ENCODE assay signal across 13 cellular contexts in the genomic region with DNA sequence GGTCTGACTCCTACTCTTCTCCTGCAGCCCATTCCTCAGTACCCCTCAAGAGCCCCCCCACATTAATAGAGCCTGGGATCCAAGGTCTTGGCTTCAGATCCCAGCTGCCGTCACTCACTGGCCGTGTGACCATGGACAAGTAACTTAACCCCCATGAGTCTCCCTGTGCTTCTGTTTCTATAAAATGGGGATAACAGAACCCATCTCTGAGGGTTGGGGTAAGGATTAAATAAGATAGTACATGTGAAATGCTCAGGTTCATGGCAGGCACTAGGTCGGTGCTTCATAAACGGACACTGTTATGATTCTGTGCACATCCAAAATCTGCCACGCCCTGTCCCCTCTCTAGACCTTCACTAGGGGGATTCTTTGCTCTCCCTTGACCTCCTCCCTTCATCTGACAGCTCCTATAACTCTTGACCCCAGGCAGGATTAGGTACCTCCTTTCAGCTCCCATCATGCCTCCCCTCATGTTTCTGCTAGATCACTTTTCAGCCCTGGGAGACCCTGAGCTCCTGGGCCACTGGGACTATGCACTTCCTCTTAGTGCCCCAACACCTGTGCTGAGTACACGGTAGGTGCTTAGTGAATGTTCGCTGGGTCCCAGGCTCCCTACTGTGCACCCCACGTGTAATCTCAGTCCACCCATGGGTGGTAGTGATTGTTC. TPM values are rescaled to one million over a fixed set of nuclear protein-coding genes. Genes with fewer than 3 reads are reported as not detected.
A peak's percentile ranks its signal among the peaks of the same experiment; 100 is the strongest.
DNase-seq lines count a peak whose midpoint lies in the region; ATAC-seq and TF ChIP-seq lines count a peak whose summit lies in the region.
"Had no signal": no experiment of that assay in that cellular context is flagged by ENCODE, and none has a peak within 500 bp of the region (broad histone marks: within the 10 kb centered on the region; RNA-seq: fewer than 3 reads in every experiment).

No MANE protein-coding gene starts in this region.

- H3K36me3 Mint-ChIP-seq in stimulated activated effector memory CD8-positive, alpha-beta T cell treated with anti-CD3 and anti-CD28 coated beads, Interleukin-12 subunit alpha, Interleukin-12 subunit beta, amount 100 ng/mL, for 72 hours, result no peaks in the 10 kb centered on the region

- H4K20me1 ChIP-seq in DND-41 (ENCODE audit: insufficient read depth, low read length), result no peaks in the 10 kb centered on the region; the same call in 1 of the 2 replicates
- H4K20me1 ChIP-seq in OCI-LY3 (ENCODE audit: insufficient read depth, low read length), result no peaks in the 10 kb centered on the region

- H3K27ac ChIP-seq in DND-41 (ENCODE audit: low read length) (no peak overlapping the region; the same call in 1 of the 2 replicates), OCI-LY3 (ENCODE audit: low read length) (no peak overlapping the region), right cardiac atrium (ENCODE audit: low read length) (peak overlapping the region; percentile 84)
- H3K27ac ChIP-seq: BLaER1 treated with 17β-estradiol and CSF1 and Interleukin-3, amounts not matched to agents 10 nM and 100 nM; PC-9 had no signal

- 54% methylated on average over 8 of the region's 8 CpGs for WGBS in right cardiac atrium

- H3K4me1 ChIP-seq in DND-41 (ENCODE audit: insufficient read depth, low read length) (peaks cover 28% of the 10 kb centered on the region), OCI-LY3 (ENCODE audit: low read length) (peaks cover 2% of the 10 kb centered on the region; the same call in 1 of the 2 replicates), right cardiac atrium (ENCODE audit: control insufficient read depth, insufficient read depth, low read length) (no peaks in the 10 kb centered on the region)

- H3K9ac ChIP-seq in DND-41 (ENCODE audit: low read depth, low read length), result no peak overlapping the region
- H3K9ac ChIP-seq in OCI-LY3 (ENCODE audit: low read length), result no peak overlapping the region
- H3K9ac ChIP-seq: BLaER1 treated with 17β-estradiol and CSF1 and Interleukin-3, amounts not matched to agents 10 nM and 100 nM had no signal

- no peaks in the 10 kb centered on the region for H3K9me3 Mint-ChIP-seq in stimulated activated effector memory CD8-positive, alpha-beta T cell treated with anti-CD3 and anti-CD28 coated beads, Interleukin-12 subunit alpha, Interleukin-12 subunit beta, amount 100 ng/mL, for 72 hours
- H3K9me3 Mint-ChIP-seq: activated CD4-positive, alpha-beta T cell treated with anti-CD3 and anti-CD28 coated beads, Interleukin-2, amount 10 ng/mL, durations not matched to agents 24 days and 14 days had no signal

- H3K79me2 ChIP-seq in DND-41 (ENCODE audit: insufficient read depth, low read length) (no peaks in the 10 kb centered on the region), OCI-LY3 (ENCODE audit: low read length) (no peaks in the 10 kb centered on the region)

- H3K4me1 Mint-ChIP-seq in stimulated activated effector memory CD8-positive, alpha-beta T cell treated with anti-CD3 and anti-CD28 coated beads, Interleukin-12 subunit alpha, Interleukin-12 subunit beta, amount 100 ng/mL, for 72 hours, result peaks cover 5% of the 10 kb centered on the region

- H3K27me3 ChIP-seq in DND-41 (ENCODE audit: insufficient read depth, low read length, poor library complexity) (no peaks in the 10 kb centered on the region), OCI-LY3 (ENCODE audit: low read depth, low read length) (peaks cover 5% of the 10 kb centered on the region; the same call in 1 of the 2 replicates), right cardiac atrium (ENCODE audit: control insufficient read depth, insufficient read depth) (no peaks in the 10 kb centered on the region)

- TF ChIP-seq CTCF in DND-41 (IDR thresholded peaks at IDR 0.05; ENCODE audit: borderline replicate concordance, extremely low read depth, low read length, poor library complexity, severe bottlenecking) (no peak), OCI-LY3 (IDR thresholded peaks at IDR 0.05; ENCODE audit: low read depth, low read length) (no peak)

- H3K9me3 ChIP-seq in DND-41 (ENCODE audit: insufficient read depth, low read length, severe bottlenecking) (no peaks in the 10 kb centered on the region), OCI-LY3 (ENCODE audit: insufficient read depth, low read length) (no peaks in the 10 kb centered on the region), right cardiac atrium (ENCODE audit: control insufficient read depth, low read length) (no peaks in the 10 kb centered on the region)
- H3K9me3 ChIP-seq: BLaER1 treated with 17β-estradiol and CSF1 and Interleukin-3, amounts not matched to agents 10 nM and 100 nM had no signal

- H3K36me3 ChIP-seq in DND-41 (ENCODE audit: insufficient read depth, low read length), result no peaks in the 10 kb centered on the region
- H3K36me3 ChIP-seq in OCI-LY3 (replicated peaks; ENCODE audit: low read depth, low read length), result no peaks in the 10 kb centered on the region
- H3K36me3 ChIP-seq: BLaER1 treated with 17β-estradiol and CSF1 and Interleukin-3, amounts not matched to agents 10 nM and 100 nM had no signal

- H3K27ac Mint-ChIP-seq in stimulated activated effector memory CD8-positive, alpha-beta T cell treated with anti-CD3 and anti-CD28 coated beads, Interleukin-12 subunit alpha, Interleukin-12 subunit beta, amount 100 ng/mL, for 72 hours, result no peak overlapping the region
- H3K27ac Mint-ChIP-seq: activated CD4-positive, alpha-beta T cell treated with anti-CD3 and anti-CD28 coated beads, Interleukin-2, amount 10 ng/mL, durations not matched to agents 24 days and 14 days had no signal

- H2AFZ ChIP-seq in DND-41 (ENCODE audit: low read depth, low read length), result no peak overlapping the region
- H2AFZ ChIP-seq in OCI-LY3 (ENCODE audit: low read depth, low read length), result peak overlapping the region; percentile 27; the same call in 1 of the 2 replicates
- H2AFZ ChIP-seq: PC-9 had no signal

- H3K4me2 ChIP-seq in DND-41 (ENCODE audit: insufficient read depth, low read length) (peak overlapping the region; percentile 90), OCI-LY3 (ENCODE audit: low read length) (no peak overlapping the region)
- H3K4me2 ChIP-seq: PC-9 had no signal

- H3K4me3 ChIP-seq in DND-41 (ENCODE audit: low read depth in 1 of 2, low read length in 2 of 2), result peak overlapping the region in 1 of 2 experiments; percentile 65; a peak in 2 of 4 replicates
- no peak overlapping the region for H3K4me3 ChIP-seq in OCI-LY3 (ENCODE audit: low read length)
- peak overlapping the region; percentile 56 for H3K4me3 ChIP-seq in right cardiac atrium (ENCODE audit: low read length)
- H3K4me3 ChIP-seq: BLaER1 treated with 17β-estradiol and CSF1 and Interleukin-3, amounts not matched to agents 10 nM and 100 nM; PC-9 had no signal

- peak overlapping the region; percentile 67 for H3K4me3 Mint-ChIP-seq in stimulated activated effector memory CD8-positive, alpha-beta T cell treated with anti-CD3 and anti-CD28 coated beads, Interleukin-12 subunit alpha, Interleukin-12 subunit beta, amount 100 ng/mL, for 72 hours

- intact Hi-C loops in right cardiac atrium (cut with DNase I), result no loop called here

- DNase-seq in DND-41 (no peak), right cardiac atrium (no peak), GM03348 (ENCODE audit: low spot score) (no peak), NCI-H146 treated with DMSO at 0.1 percent for 48 hours (lab: John Stamatoyannopoulos, UW; ENCODE audit: unreplicated experiment) (no peak)
- no peak for DNase-seq in stimulated activated effector memory CD8-positive, alpha-beta T cell treated with anti-CD3 and anti-CD28 coated beads, Interleukin-12 subunit alpha, Interleukin-12 subunit beta, amount 100 ng/mL, for 72 hours (ENCODE audit: low spot score in 2 of 2)
- DNase-seq: activated CD4-positive, alpha-beta T cell treated with anti-CD3 and anti-CD28 coated beads, Interleukin-2, amount 10 ng/mL, durations not matched to agents 24 days and 14 days; NCI-H2227 treated with DMSO at 0.1 percent for 48 hours; occipital lobe; PC-9; stimulated activated CD8-positive, alpha-beta memory T cell treated with anti-CD3 and anti-CD28 coated beads, Interleukin-4, amount 100 ng/mL, for 48 hours had no signal

- no peak for ATAC-seq in DND-41 (ENCODE audit: insufficient read depth, low read depth)
- no peak for ATAC-seq in right cardiac atrium
- ATAC-seq in stimulated activated effector memory CD8-positive, alpha-beta T cell treated with anti-CD3 and anti-CD28 coated beads, Interleukin-12 subunit alpha, Interleukin-12 subunit beta, amount 100 ng/mL, for 72 hours, result peak; percentile 29
- no peak for ATAC-seq in activated CD4-positive, CD25-positive, alpha-beta regulatory T cell treated with anti-CD3 and anti-CD28 coated beads, Interleukin-2, amount 50 U/mL, for 24 hours

RNA-seq across cellular contexts. Expression of a gene that starts 1.5 kb away (rescaled TPM):
- total RNA-seq in right cardiac atrium, result 10 to 100 TPM; 33.2 to 63.6 (median 50.4) TPM
- polyA plus RNA-seq in right cardiac atrium, result 36.6 TPM

RNA-seq across cellular contexts. Expression of a gene that starts 39.0 kb away (rescaled TPM):
- total RNA-seq in right cardiac atrium, result 1 to 10 TPM; 3.3 to 5.1 (median 3.7) TPM
- polyA plus RNA-seq in right cardiac atrium, result 5.2 TPM
- total RNA-seq: activated CD4-positive, alpha-beta T cell treated with anti-CD3 and anti-CD28 coated beads, Interleukin-2, amount 10 ng/mL, durations not matched to agents 24 days and 14 days; occipital lobe had no signal

RNA-seq across cellular contexts. Expression of a gene that starts 43.3 kb away (rescaled TPM):
- total RNA-seq in right cardiac atrium, result 1,000 to 10,000 TPM in 3 of 4 donors, 100 to 1,000 TPM in 1; 993 to 1,089 (median 1,033) TPM
- 1,539 TPM for polyA plus RNA-seq in right cardiac atrium
